Comparison of ENCODE assay signal across 1 cellular context in the genomic region with DNA sequence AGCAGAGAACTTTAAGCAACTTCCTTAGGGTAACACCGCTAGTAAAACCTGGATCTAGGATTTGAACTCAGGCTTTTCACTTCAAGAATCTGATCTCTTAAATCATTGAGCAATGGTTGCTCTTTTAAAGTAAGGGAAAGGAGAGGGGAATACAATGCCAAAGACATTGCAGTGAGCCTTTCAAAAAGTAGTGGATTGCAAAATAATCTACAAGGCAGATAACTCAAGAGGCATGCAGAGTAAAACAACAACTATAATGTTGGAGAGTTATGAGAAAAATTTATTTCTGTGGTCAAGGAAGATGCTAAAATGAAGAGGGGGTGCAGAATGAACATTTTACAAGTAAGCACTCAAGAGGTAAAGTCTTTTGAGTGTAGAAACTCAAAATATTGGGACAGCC.
TF ChIP-seq lines count a peak whose summit lies in the region.

No MANE protein-coding gene starts in this region.

TF ChIP-seq in IMR-90, 13 proteins besides CTCF, POLR2A, EP300 and RAD21 (continued from another document):
- TF ChIP-seq, protein P1, sequence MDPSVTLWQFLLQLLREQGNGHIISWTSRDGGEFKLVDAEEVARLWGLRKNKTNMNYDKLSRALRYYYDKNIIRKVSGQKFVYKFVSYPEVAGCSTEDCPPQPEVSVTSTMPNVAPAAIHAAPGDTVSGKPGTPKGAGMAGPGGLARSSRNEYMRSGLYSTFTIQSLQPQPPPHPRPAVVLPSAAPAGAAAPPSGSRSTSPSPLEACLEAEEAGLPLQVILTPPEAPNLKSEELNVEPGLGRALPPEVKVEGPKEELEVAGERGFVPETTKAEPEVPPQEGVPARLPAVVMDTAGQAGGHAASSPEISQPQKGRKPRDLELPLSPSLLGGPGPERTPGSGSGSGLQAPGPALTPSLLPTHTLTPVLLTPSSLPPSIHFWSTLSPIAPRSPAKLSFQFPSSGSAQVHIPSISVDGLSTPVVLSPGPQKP (IDR thresholded peaks at IDR 0.05; ENCODE audit: borderline replicate concordance, low read depth, low read length), result no peak
- no peak for TF ChIP-seq RFX5 (IDR thresholded peaks at IDR 0.05; ENCODE audit: low read depth, low read length)
- TF ChIP-seq, protein P2, sequence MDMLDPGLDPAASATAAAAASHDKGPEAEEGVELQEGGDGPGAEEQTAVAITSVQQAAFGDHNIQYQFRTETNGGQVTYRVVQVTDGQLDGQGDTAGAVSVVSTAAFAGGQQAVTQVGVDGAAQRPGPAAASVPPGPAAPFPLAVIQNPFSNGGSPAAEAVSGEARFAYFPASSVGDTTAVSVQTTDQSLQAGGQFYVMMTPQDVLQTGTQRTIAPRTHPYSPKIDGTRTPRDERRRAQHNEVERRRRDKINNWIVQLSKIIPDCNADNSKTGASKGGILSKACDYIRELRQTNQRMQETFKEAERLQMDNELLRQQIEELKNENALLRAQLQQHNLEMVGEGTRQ (IDR thresholded peaks at IDR 0.05; ENCODE audit: low read depth, low read length), result no peak
- no peak for TF ChIP-seq MAFK (IDR thresholded peaks at IDR 0.05; ENCODE audit: low read depth, low read length)
- TF ChIP-seq CHD1 (IDR thresholded peaks at IDR 0.05; ENCODE audit: low read depth, low read length), result no peak
- TF ChIP-seq CEBPB (IDR thresholded peaks at IDR 0.05; ENCODE audit: low read depth, low read length), result no peak
